ENCODE assay signal across 8 cellular contexts in the genomic region with DNA sequence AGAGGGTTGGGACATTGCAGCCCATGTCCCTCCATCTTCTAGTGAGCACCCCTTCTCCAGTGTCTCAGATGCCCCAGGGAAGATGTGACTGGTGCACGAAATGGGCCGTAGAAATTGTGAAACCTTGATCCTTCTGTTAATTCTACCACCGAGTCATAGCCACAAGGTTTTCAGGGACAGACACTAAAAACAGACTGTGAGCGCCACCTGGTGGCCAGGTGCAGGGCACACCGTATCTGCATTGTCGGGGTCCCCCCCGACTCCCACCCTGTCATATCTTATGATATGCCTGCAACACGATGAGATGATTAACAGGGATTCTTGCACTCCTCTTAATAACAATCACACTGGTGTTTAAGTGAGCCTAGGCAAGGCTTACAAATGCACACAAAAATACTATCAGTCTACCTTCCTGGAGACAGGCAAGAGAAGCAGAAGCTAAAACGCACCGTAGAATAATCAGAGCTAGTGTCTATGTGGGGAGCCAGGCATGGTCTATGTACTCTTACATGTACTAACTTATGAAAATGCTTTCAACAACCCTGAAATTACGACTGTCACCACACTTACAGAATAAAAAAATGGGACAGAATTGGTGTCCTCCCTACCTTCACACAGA. TPM values are rescaled to one million over a fixed set of nuclear protein-coding genes. Genes with fewer than 3 reads are reported as not detected.
DNase-seq lines count a peak whose midpoint lies in the region; ATAC-seq and TF ChIP-seq lines count a peak whose summit lies in the region.

No MANE protein-coding gene starts in this region.

- H3K4me1 ChIP-seq in SK-N-SH (ENCODE audit: control insufficient read depth in 1 of 2, insufficient read depth in 2 of 2, low read depth in 1 of 2, low read length in 1 of 2) (peaks cover 0 to 6% of the 10 kb centered on the region in 2 experiments; a peak in 1 of 4 replicates), right cardiac atrium (ENCODE audit: control insufficient read depth, insufficient read depth, low read length) (no peaks in the 10 kb centered on the region), sigmoid colon (no peaks in the 10 kb centered on the region)

- TF ChIP-seq POLR2A in sigmoid colon (IDR thresholded peaks at IDR 0.05) = no peak

- peak; percentile 46 for DNase-seq in Caki2 (ENCODE audit: low read depth)
- DNase-seq in Jurkat, Clone E6-1 (ENCODE audit: low read depth, low spot score) = peak; percentile 41
- peak; percentile 79 for DNase-seq in SK-N-SH
- peak; percentile 74 for DNase-seq in activated naive CD4-positive, alpha-beta T cell treated with anti-CD3 and anti-CD28 coated beads, Interleukin-2, amount 50 U/mL, for 16 hours
- DNase-seq in right cardiac atrium = peak; percentile 63 to 82 (median 75)
- no peak for DNase-seq in sigmoid colon
- no peak for DNase-seq in DMS114 treated with DMSO at 0.1 percent for 48 hours (lab: John Stamatoyannopoulos, UW; ENCODE audit: unreplicated experiment)
- no peak for DNase-seq in GF-D8 (lab: John Stamatoyannopoulos, UW)

- POLR2A ChIA-PET in SK-N-SH (lab: Yijun Ruan, JAX) = no interaction called here

- H3K36me3 ChIP-seq in SK-N-SH (replicated peaks in 1 of 2; ENCODE audit: control insufficient read depth in 1 of 2, insufficient read depth in 2 of 2, low read length in 1 of 2) = no peaks in the 10 kb centered on the region
- H3K36me3 ChIP-seq in sigmoid colon = no peaks in the 10 kb centered on the region

- H3K9me2 ChIP-seq in SK-N-SH = no peaks in the 10 kb centered on the region

- no peaks in the 10 kb centered on the region for H3K79me2 ChIP-seq in SK-N-SH (ENCODE audit: insufficient read depth)

- H3K27me3 ChIP-seq in SK-N-SH (ENCODE audit: insufficient read depth) (no peaks in the 10 kb centered on the region), right cardiac atrium (ENCODE audit: control insufficient read depth, insufficient read depth) (no peaks in the 10 kb centered on the region), sigmoid colon (no peaks in the 10 kb centered on the region)

- no peak overlapping the region for H2AFZ ChIP-seq in SK-N-SH (ENCODE audit: low read depth)

- in situ Hi-C loops in Caki2 (cut with HindIII; ENCODE audit: low pct_unique_long_range_greater_than_20kb, low sequenced_read_pairs) = no loop called here

- TF ChIP-seq CTCF in SK-N-SH (IDR thresholded peaks at IDR 0.05) (peak; percentile 94), sigmoid colon (IDR thresholded peaks at IDR 0.05) (peak; percentile 81 to 95 (median 90))

- no peak overlapping the region for H3K9ac ChIP-seq in SK-N-SH

- WGBS in SK-N-SH (ENCODE audit: low lambda C conversion rate) = 30% methylated on average over 9 of the region's 11 CpGs
- 19% methylated on average over 11 of the region's 11 CpGs for WGBS in right cardiac atrium
- WGBS in sigmoid colon, 2 donors = 8 to 21% methylated on average over 11 of the region's 11 CpGs

- ATAC-seq in right cardiac atrium = peak in 1 of 2 donors; percentile 66

- CTCF ChIA-PET in SK-N-SH (lab: Yijun Ruan, JAX) = interaction anchor here (0.6 to 4.3 kb wide), 75 partner anchors 8 to 415 kb away, joined by 3 to 26 read pairs (median 4); partner anchors contain the start of genes CASP9 and TMEM51

- peak; percentile 84 for TF ChIP-seq RAD21 in SK-N-SH (IDR thresholded peaks at IDR 0.05; ENCODE audit: low read length)

- intact Hi-C loops in right cardiac atrium (cut with DNase I) = loop anchor here in 3 of 4 donors (2.0 to 10.0 kb wide), 4 partner anchors 150 to 180 kb away; partner anchors contain the start of gene TMEM51 (in 1 of the 3)
- intact Hi-C loops in sigmoid colon (cut with DNase I) = loop anchor here (1.0 kb wide), 1 partner anchor 177 kb away; no protein-coding TSS in a partner anchor

- no peaks in the 10 kb centered on the region for H3K9me3 ChIP-seq in SK-N-SH
- H3K9me3 ChIP-seq in right cardiac atrium (ENCODE audit: control insufficient read depth, low read length) = no peaks in the 10 kb centered on the region
- H3K9me3 ChIP-seq in sigmoid colon = no peaks in the 10 kb centered on the region

- H3F3A ChIP-seq in SK-N-SH (replicated peaks; ENCODE audit: insufficient read depth) = no peaks in the 10 kb centered on the region

- no peaks in the 10 kb centered on the region for H4K20me1 ChIP-seq in SK-N-SH (ENCODE audit: insufficient read depth)

- H3K27ac ChIP-seq in SK-N-SH (ENCODE audit: low read depth in 2 of 2, low read length in 1 of 2) (no peak overlapping the region), right cardiac atrium (ENCODE audit: low read length) (no peak overlapping the region), sigmoid colon (no peak overlapping the region)

- TF ChIP-seq EP300 in SK-N-SH (IDR thresholded peaks at IDR 0.05; ENCODE audit: borderline replicate concordance in 1 of 2, low read depth in 1 of 2, low read length in 1 of 2) (no peak), sigmoid colon (IDR thresholded peaks at IDR 0.05) (no peak)

- no peak overlapping the region for H3K4me2 ChIP-seq in SK-N-SH

- H3K4me3 ChIP-seq in Jurkat, Clone E6-1 (ENCODE audit: low read length) = no peak overlapping the region
- H3K4me3 ChIP-seq in SK-N-SH (ENCODE audit: low read depth in 2 of 2, low read length in 1 of 2) (peak overlapping the region in 1 of 2 experiments; percentile 38; a peak in 1 of 4 replicates), right cardiac atrium (ENCODE audit: low read length) (no peak overlapping the region), sigmoid colon (no peak overlapping the region)

TF ChIP-seq in SK-N-SH, 30 proteins besides CTCF, POLR2A, EP300 and RAD21:
- no peak for TF ChIP-seq RFX5 (IDR thresholded peaks at IDR 0.05; ENCODE audit: low read length)
- TF ChIP-seq IRF3 (IDR thresholded peaks at IDR 0.05; ENCODE audit: low read depth, low read length) = no peak
- peak; percentile 63 for TF ChIP-seq SMC3 (IDR thresholded peaks at IDR 0.05; ENCODE audit: low read depth, low read length)

RNA-seq across cellular contexts. Expression of gene FHAD1, which starts 57.8 kb away (rescaled TPM):
- 1.2 and 18.0 TPM in 2 replicates for total RNA-seq in Caki2 (2014; rRNA removed; shearing (Covaris generic); ENCODE audit: low replicate concordance)
- not detected for polyA plus RNA-seq in Jurkat, Clone E6-1 (2012; ENCODE audit: insufficient read depth, insufficient read length)
- 0.48 and 0.55 TPM in 2 replicates for polyA plus RNA-seq in SK-N-SH (2012; rRNA removed)
- 0.26 and 0.31 TPM in 2 replicates for polyA plus RNA-seq in SK-N-SH (2012; cell fraction: cytosol; rRNA removed)
- 0.82 and 1.5 TPM in 2 replicates for polyA plus RNA-seq in SK-N-SH (2012; cell fraction: nucleus; rRNA removed)
- total RNA-seq in right cardiac atrium = 1 to 10 TPM in 1 of 4 donors, under 1 TPM in 2, not detected in 1; 0.06 to 1.0 (median 0.09) TPM
- 0.25 TPM for polyA plus RNA-seq in right cardiac atrium
- 1 to 10 TPM in 1 of 4 donors, under 1 TPM in 1, not detected in 2; 0.27 to 1.1 TPM for total RNA-seq in sigmoid colon
- 1 to 10 TPM in 1 of 3 donors, under 1 TPM in 2; 0.70 to 1.8 (median 0.92) TPM for polyA plus RNA-seq in sigmoid colon

Comparison
In these comparisons a context has a peak if more than half of its experiments do, and no peak if none do; other contexts are left out.
1. DNase-seq: peak in Caki2 (single experiment), Jurkat, Clone E6-1 (single experiment), SK-N-SH (single experiment), activated naive CD4-positive, alpha-beta T cell treated with anti-CD3 and anti-CD28 coated beads, Interleukin-2, amount 50 U/mL, for 16 hours (single experiment) and right cardiac atrium (3 of 3); none in sigmoid colon (single experiment), DMS114 treated with DMSO at 0.1 percent for 48 hours (single experiment) and GF-D8 (single experiment).